ENCODE assay signal across 1 cellular context in genomic region chr20:53672484-53673129, GRCh38.
TF ChIP-seq lines count a peak whose summit lies in the region.

No MANE protein-coding gene starts in this region.

TF ChIP-seq in K562, 482 proteins besides CTCF, POLR2A, EP300 and RAD21 (continued from another document):
- peak in 1 of 2 experiments; percentile 9; a peak in 1 of 4 replicates for TF ChIP-seq BCLAF1 (IDR thresholded peaks at IDR 0.05; ENCODE audit: borderline replicate concordance in 1 of 2, control insufficient read depth in 1 of 2, low read depth in 2 of 2, low read length in 1 of 2)
